Comparison of ENCODE assay signal across 10 cellular contexts in genomic region chr17:73293480-73293911, GRCh38. TPM values are rescaled to one million over a fixed set of nuclear protein-coding genes. Genes with fewer than 3 reads are reported as not detected.
DNase-seq lines count a peak whose midpoint lies in the region; ATAC-seq, FAIRE-seq and TF ChIP-seq lines count a peak whose summit lies in the region.
"Had no signal": no experiment of that assay in that cellular context is flagged by ENCODE, and none has a peak within 500 bp of the region (broad histone marks: within the 10 kb centered on the region; RNA-seq: fewer than 3 reads in every experiment).

No MANE protein-coding gene starts in this region.

- H3K27ac ChIP-seq in astrocyte (ENCODE audit: low read depth, low read length) (peak overlapping the region; percentile 51), left ventricle myocardium inferior (replicated peaks) (peak overlapping the region; percentile 94)

- peak; percentile 80 for DNase-seq in GM03348 (ENCODE audit: low spot score)
- DNase-seq in astrocyte (ENCODE audit: low read depth): peak; percentile 83
- DNase-seq in left ventricle myocardium inferior: peak; percentile 60
- no peak for DNase-seq in sciatic nerve (ENCODE audit: low spot score)
- no peak for DNase-seq in stimulated activated naive CD4-positive, alpha-beta T cell treated with Interleukin-2 at 50 U/mL for 16 hours (lab: John Stamatoyannopoulos, UW)
- no peak for DNase-seq in NAMALWA (ENCODE audit: low spot score)
- DNase-seq in central memory CD4-positive, alpha-beta T cell: no peak
- DNase-seq in stimulated activated CD4-positive, alpha-beta T cell treated with anti-CD3 and anti-CD28 coated beads, Interleukin-4, amount 100 ng/mL, for 4 hours: no peak

- peaks cover 75% of the 10 kb centered on the region for H3K79me2 ChIP-seq in astrocyte (ENCODE audit: insufficient read depth, low read length)

- H3K4me2 ChIP-seq in astrocyte (ENCODE audit: low read length): peak overlapping the region; percentile 83

- no peak for FAIRE-seq in astrocyte (lab: Jason Lieb, UNC)

- peak overlapping the region; percentile 47 for H3K27ac Mint-ChIP-seq in astrocyte (ENCODE audit: unreplicated experiment)
- H3K27ac Mint-ChIP-seq: activated naive CD4-positive, alpha-beta T cell treated with anti-CD3 and anti-CD28 coated beads, Interleukin-2, amount 50 U/mL, for 24 hours; memory B cell had no signal

- TF ChIP-seq CTCF in astrocyte (IDR thresholded peaks at IDR 0.05; ENCODE audit: insufficient read depth, low read depth, low read length) (no peak), left ventricle myocardium inferior (IDR thresholded peaks at IDR 0.05; ENCODE audit: borderline replicate concordance) (no peak)

- no peak overlapping the region for H3K4me3 Mint-ChIP-seq in astrocyte (ENCODE audit: unreplicated experiment)
- H3K4me3 Mint-ChIP-seq: activated naive CD4-positive, alpha-beta T cell treated with anti-CD3 and anti-CD28 coated beads, Interleukin-2, amount 50 U/mL, for 24 hours; memory B cell had no signal

- peaks cover 36% of the 10 kb centered on the region for H3K4me1 Mint-ChIP-seq in astrocyte (ENCODE audit: low read depth, unreplicated experiment)

- intact Hi-C loops in left ventricle myocardium inferior (cut with micrococcal nuclease) (no loop called here), sciatic nerve (cut with DNase I) (no loop called here)

- H3K36me3 ChIP-seq in astrocyte (ENCODE audit: insufficient read depth, low read length): no peaks in the 10 kb centered on the region
- no peaks in the 10 kb centered on the region for H3K36me3 ChIP-seq in left ventricle myocardium inferior

- H3K9ac ChIP-seq in astrocyte (ENCODE audit: low read length): peak overlapping the region; percentile 81

- H3K27me3 Mint-ChIP-seq in astrocyte (ENCODE audit: low read depth, unreplicated experiment): no peaks in the 10 kb centered on the region

- H3K4me3 ChIP-seq in astrocyte (ENCODE audit: insufficient read depth, low read depth, low read length) (no peak overlapping the region), left ventricle myocardium inferior (no peak overlapping the region)

- H3K27me3 ChIP-seq in astrocyte (ENCODE audit: insufficient read depth, low read length) (no peaks in the 10 kb centered on the region), left ventricle myocardium inferior (ENCODE audit: low read depth) (no peaks in the 10 kb centered on the region)

- H3K9me3 ChIP-seq in astrocyte (ENCODE audit: insufficient read depth, low read depth, low read length) (no peaks in the 10 kb centered on the region), left ventricle myocardium inferior (replicated peaks) (no peaks in the 10 kb centered on the region)

- no peak overlapping the region for H2AFZ ChIP-seq in astrocyte (ENCODE audit: low read depth, low read length)

- H3K9me3 Mint-ChIP-seq in astrocyte (ENCODE audit: unreplicated experiment): no peaks in the 10 kb centered on the region
- H3K9me3 Mint-ChIP-seq: activated naive CD4-positive, alpha-beta T cell treated with anti-CD3 and anti-CD28 coated beads, Interleukin-2, amount 50 U/mL, for 24 hours; memory B cell had no signal

- H3K36me3 Mint-ChIP-seq in astrocyte (ENCODE audit: low read depth, unreplicated experiment): no peaks in the 10 kb centered on the region
- H3K36me3 Mint-ChIP-seq: activated naive CD4-positive, alpha-beta T cell treated with anti-CD3 and anti-CD28 coated beads, Interleukin-2, amount 50 U/mL, for 24 hours; memory B cell had no signal

- H3K4me1 ChIP-seq in astrocyte (ENCODE audit: insufficient read depth, low read length) (peaks cover 60% of the 10 kb centered on the region), left ventricle myocardium inferior (peaks cover 96% of the 10 kb centered on the region)

- peak; percentile 46 for ATAC-seq in sciatic nerve

- peaks cover 73% of the 10 kb centered on the region for H4K20me1 ChIP-seq in astrocyte (ENCODE audit: insufficient read depth, low read length)

RNA-seq across cellular contexts. Expression of gene CDC42EP4, which starts 18.3 kb away (rescaled TPM):
- total RNA-seq in astrocyte (13.0 and 15.8 TPM in 2 replicates), left ventricle myocardium inferior (34.0 TPM), sciatic nerve (98.8 TPM)

RNA-seq across cellular contexts. Expression of gene CPSF4L, which starts 31.8 kb away (rescaled TPM):
- total RNA-seq in astrocyte: not detected in 2 replicates
- not detected for total RNA-seq in left ventricle myocardium inferior
- total RNA-seq in sciatic nerve: not detected

Comparison
In these comparisons a context has a peak if more than half of its experiments do, and no peak if none do; other contexts are left out.
1. DNase-seq: peak in GM03348 (single experiment), astrocyte (single experiment) and left ventricle myocardium inferior (single experiment); none in sciatic nerve (single experiment), stimulated activated naive CD4-positive, alpha-beta T cell treated with Interleukin-2 at 50 U/mL for 16 hours (single experiment), NAMALWA (single experiment), central memory CD4-positive, alpha-beta T cell (single experiment) and stimulated activated CD4-positive, alpha-beta T cell treated with anti-CD3 and anti-CD28 coated beads, Interleukin-4, amount 100 ng/mL, for 4 hours (0 of 2).